Comparison of ENCODE assay signal across 8 cellular contexts in the genomic region with DNA sequence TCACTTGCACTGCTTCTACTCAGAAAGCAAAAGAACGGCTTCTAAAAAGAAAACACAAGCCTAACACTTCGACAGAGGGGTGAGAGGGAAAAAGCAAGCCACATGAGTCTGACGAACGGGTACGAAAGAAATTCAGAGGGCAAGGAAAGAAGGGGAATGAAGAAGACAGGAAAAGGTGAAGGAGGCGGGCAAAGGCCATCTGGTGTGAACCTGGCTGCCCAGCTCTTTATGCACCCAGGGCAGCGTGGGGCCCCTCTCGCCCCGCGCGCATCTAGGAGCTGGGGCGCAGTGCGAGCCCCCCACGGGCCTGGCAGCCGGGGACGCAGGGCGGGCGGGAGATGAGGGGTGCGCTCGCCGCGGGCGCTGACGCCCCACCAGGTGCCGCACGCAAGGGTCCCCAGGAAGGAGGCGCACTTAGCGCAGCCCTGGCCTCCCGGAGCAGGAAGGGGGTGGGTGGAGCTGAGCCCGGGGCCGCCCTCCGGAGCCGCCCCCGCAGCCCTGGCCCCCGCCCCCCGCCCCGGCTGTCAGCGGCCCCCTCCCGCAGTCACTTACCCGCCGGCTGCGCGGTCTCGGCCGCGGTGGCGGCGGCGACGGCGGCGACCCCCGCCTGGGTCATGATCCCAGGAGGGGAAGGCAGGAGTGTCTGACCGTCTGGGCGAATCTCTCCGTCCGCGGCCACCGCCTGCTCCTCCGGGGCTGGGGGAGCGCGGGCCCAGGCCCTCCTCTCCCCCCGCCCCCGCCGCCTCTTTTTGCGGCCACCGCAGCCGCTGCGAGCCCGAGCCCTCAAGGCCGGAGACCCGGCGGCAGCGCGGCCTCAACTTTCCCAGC. TPM values are rescaled to one million over a fixed set of nuclear protein-coding genes. Genes with fewer than 3 reads are reported as not detected.
DNase-seq lines count a peak whose midpoint lies in the region; ATAC-seq and TF ChIP-seq lines count a peak whose summit lies in the region.

A gene with protein sequence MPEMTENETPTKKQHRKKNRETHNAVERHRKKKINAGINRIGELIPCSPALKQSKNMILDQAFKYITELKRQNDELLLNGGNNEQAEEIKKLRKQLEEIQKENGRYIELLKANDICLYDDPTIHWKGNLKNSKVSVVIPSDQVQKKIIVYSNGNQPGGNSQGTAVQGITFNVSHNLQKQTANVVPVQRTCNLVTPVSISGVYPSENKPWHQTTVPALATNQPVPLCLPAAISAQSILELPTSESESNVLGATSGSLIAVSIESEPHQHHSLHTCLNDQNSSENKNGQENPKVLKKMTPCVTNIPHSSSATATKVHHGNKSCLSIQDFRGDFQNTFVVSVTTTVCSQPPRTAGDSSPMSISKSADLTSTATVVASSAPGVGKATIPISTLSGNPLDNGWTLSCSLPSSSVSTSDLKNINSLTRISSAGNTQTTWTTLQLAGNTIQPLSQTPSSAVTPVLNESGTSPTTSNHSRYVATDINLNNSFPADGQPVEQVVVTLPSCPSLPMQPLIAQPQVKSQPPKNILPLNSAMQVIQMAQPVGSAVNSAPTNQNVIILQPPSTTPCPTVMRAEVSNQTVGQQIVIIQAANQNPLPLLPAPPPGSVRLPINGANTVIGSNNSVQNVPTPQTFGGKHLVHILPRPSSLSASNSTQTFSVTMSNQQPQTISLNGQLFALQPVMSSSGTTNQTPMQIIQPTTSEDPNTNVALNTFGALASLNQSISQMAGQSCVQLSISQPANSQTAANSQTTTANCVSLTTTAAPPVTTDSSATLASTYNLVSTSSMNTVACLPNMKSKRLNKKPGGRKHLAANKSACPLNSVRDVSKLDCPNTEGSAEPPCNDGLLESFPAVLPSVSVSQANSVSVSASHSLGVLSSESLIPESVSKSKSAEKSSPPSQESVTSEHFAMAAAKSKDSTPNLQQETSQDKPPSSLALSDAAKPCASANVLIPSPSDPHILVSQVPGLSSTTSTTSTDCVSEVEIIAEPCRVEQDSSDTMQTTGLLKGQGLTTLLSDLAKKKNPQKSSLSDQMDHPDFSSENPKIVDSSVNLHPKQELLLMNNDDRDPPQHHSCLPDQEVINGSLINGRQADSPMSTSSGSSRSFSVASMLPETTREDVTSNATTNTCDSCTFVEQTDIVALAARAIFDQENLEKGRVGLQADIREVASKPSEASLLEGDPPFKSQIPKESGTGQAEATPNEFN (N-terminal part only) (minus strand): TSS at position 825 of the 828 bp plus-strand sequence. CDS start 21,764 bp downstream, outside the sequence.

- DNase-seq in DMS 273 treated with DMSO at 0.1 percent for 48 hours (lab: John Stamatoyannopoulos, UW), result peak; percentile 65
- DNase-seq in activated effector memory CD4-positive, alpha-beta T cell treated with anti-CD3 and anti-CD28 coated beads, Interleukin-2, amount 50 U/mL, for 16 hours, result peak; percentile 93
- peak in 51 of 56 donors; percentile 20 to 80 (median 61) for DNase-seq in nucleus accumbens (lab: John Stamatoyannopoulos, UW)
- DNase-seq in suprapubic skin (ENCODE audit: low spot score in 2 of 2), result peak; percentile 84 to 90

- H3K4me1 ChIP-seq in HUES48 (ENCODE audit: control insufficient read depth, insufficient read depth, low read length) (peaks cover 28% of the 10 kb centered on the region), gastroesophageal sphincter (peaks cover 8 to 67% (median 8%) of the 10 kb centered on the region in 3 donors), suprapubic skin (peaks cover 35% of the 10 kb centered on the region)

- peak within 1 kb of the TSS; percentile 81 for H3K4me3 ChIP-seq in HUES48 (ENCODE audit: low read depth, low read length)
- peak within 1 kb of the TSS; percentile 86 to 98 for H3K4me3 ChIP-seq in gastroesophageal sphincter
- H3K4me3 ChIP-seq in suprapubic skin, result peak within 1 kb of the TSS; percentile 89

- H3K27me3 ChIP-seq in HUES48 (ENCODE audit: control insufficient read depth, insufficient read depth, low read length), result no peaks in the 10 kb centered on the region
- no peaks in the 10 kb centered on the region for H3K27me3 ChIP-seq in gastroesophageal sphincter
- no peaks in the 10 kb centered on the region for H3K27me3 ChIP-seq in suprapubic skin

- ATAC-seq in GM21390 (IDR thresholded peaks at IDR 0.05; ENCODE audit: unreplicated experiment) (peak; percentile 58), gastroesophageal sphincter (peak; percentile 78)

- H3K9me3 ChIP-seq in HUES48 (ENCODE audit: control insufficient read depth, insufficient read depth, low read length) (no peaks in the 10 kb centered on the region), gastroesophageal sphincter (no peaks in the 10 kb centered on the region), suprapubic skin (no peaks in the 10 kb centered on the region)

- WGBS in gastroesophageal sphincter (ENCODE audit: low coverage in 1 of 2), 2 donors, result 0% methylated on average over 7 to 8 of the region's 75 CpGs
- 2% methylated on average over 19 of the region's 75 CpGs for WGBS in suprapubic skin

- TF ChIP-seq POLR2A in Raji (IDR thresholded peaks at IDR 0.05; ENCODE audit: insufficient read depth, low read depth, low read length) (peak; percentile 90), gastroesophageal sphincter (IDR thresholded peaks at IDR 0.05) (peak; percentile 50 to 66), suprapubic skin (IDR thresholded peaks at IDR 0.05) (no peak)

- no peaks in the 10 kb centered on the region for H3K36me3 ChIP-seq in HUES48 (ENCODE audit: control insufficient read depth, insufficient read depth, low read length)
- no peaks in the 10 kb centered on the region for H3K36me3 ChIP-seq in gastroesophageal sphincter
- no peaks in the 10 kb centered on the region for H3K36me3 ChIP-seq in suprapubic skin

- H3K9ac ChIP-seq in HUES48 (ENCODE audit: low read depth, low read length), result peak within 1 kb of the TSS; percentile 70

- H3K27ac ChIP-seq in HUES48 (ENCODE audit: low read depth, low read length) (peak within 1 kb of the TSS; percentile 96), gastroesophageal sphincter (peak within 1 kb of the TSS; percentile 98 to 100 (median 100)), suprapubic skin (peak within 1 kb of the TSS; percentile 99)

- TF ChIP-seq EP300 in gastroesophageal sphincter (IDR thresholded peaks at IDR 0.05), result no peak
- TF ChIP-seq EP300 in suprapubic skin (IDR thresholded peaks at IDR 0.05), result no peak

- TF ChIP-seq CTCF in gastroesophageal sphincter (IDR thresholded peaks at IDR 0.05) (peak in 1 of 4 experiments; percentile 47), suprapubic skin (IDR thresholded peaks at IDR 0.05) (no peak)

RNA-seq across cellular contexts. Expression of the gene that starts here (rescaled TPM):
- 10 to 100 TPM; 27.3 to 33.2 (median 29.6) TPM for total RNA-seq in gastroesophageal sphincter
- 10 to 100 TPM; 20.6 to 34.6 (median 28.2) TPM for total RNA-seq in suprapubic skin

Comparison
In these comparisons a context has a peak if more than half of its experiments do, and no peak if none do; other contexts are left out.
1. Peak in every context shown above with its lines: DNase-seq, ATAC-seq, H3K4me3 ChIP-seq and H3K27ac ChIP-seq.
2. POLR2A ChIP-seq: peak in Raji (single experiment) and gastroesophageal sphincter (2 of 2); none in suprapubic skin (0 of 2).